ENCODE assay signal across 23 cellular contexts in the genomic region with DNA sequence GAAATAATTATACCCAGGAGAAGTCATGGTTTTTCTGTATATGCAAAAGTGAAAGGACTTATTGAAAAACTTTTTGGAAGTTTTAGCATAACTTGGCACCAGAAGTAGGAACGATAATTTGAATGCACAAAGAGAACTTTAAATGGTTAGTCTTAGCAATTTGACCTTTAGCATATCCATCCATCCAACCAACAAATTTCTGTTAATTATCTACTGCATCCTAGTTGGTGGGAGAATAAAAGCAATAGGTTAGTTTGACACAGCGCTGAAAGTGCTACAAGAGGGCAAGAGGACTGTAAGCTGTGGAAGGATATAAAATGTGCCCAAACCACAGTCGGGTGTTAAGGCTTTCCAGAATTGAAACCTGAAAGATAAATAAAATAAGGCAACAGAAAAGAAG. TPM values are rescaled to one million over a fixed set of nuclear protein-coding genes. Genes with fewer than 3 reads are reported as not detected.
DNase-seq lines count a peak whose midpoint lies in the region; ATAC-seq, FAIRE-seq and TF ChIP-seq lines count a peak whose summit lies in the region.
"Had no signal": no experiment of that assay in that cellular context is flagged by ENCODE, and none has a peak within 500 bp of the region (broad histone marks: within the 10 kb centered on the region; RNA-seq: fewer than 3 reads in every experiment).

No MANE protein-coding gene starts in this region.

- H3K27ac Mint-ChIP-seq in Caco-2 (ENCODE audit: unreplicated experiment) (peak overlapping the region; percentile 84), nephron progenitor cell (peak overlapping the region; percentile 83)
- H3K27ac Mint-ChIP-seq: activated CD4-positive, alpha-beta T cell treated with anti-CD3 and anti-CD28 coated beads, Interleukin-2, amount 10 ng/mL, durations not matched to agents 24 days and 14 days; activated T-helper 2 cell treated with anti-CD3 and anti-CD28 coated beads, Interferon-gamma antibody, Interleukin-2, Interleukin-4, amounts not matched to agents 10 μg/mL and 5 μg/mL and 100 μg/mL, durations not matched to agents 14 hours and 24 hours and 36 hours; GM23338 had no signal

- no peaks in the 10 kb centered on the region for H3K27me3 Mint-ChIP-seq in Caco-2 (ENCODE audit: insufficient read depth, unreplicated experiment)
- no peaks in the 10 kb centered on the region for H3K27me3 Mint-ChIP-seq in nephron progenitor cell (ENCODE audit: low read depth, poor library complexity)
- H3K27me3 Mint-ChIP-seq: activated CD4-positive, alpha-beta T cell treated with anti-CD3 and anti-CD28 coated beads, Interleukin-2, amount 10 ng/mL, durations not matched to agents 24 days and 14 days; CD8-positive, alpha-beta memory T cell had no signal

- intact Hi-C loops in Caco-2 (cut with micrococcal nuclease; ENCODE audit: unreplicated experiment) (no loop called here), body of pancreas (cut with DNase I) (no loop called here)

- H3K36me3 ChIP-seq in Caco-2 (ENCODE audit: control insufficient read depth, insufficient read depth, low read length) (no peaks in the 10 kb centered on the region; the same call in 1 of the 2 replicates), body of pancreas (replicated peaks in 1 of 2; ENCODE audit: insufficient read depth in 1 of 2, low read depth in 2 of 2) (no peaks in the 10 kb centered on the region)
- H3K36me3 ChIP-seq: suprapubic skin had no signal

- H3K27ac ChIP-seq in body of pancreas: peak overlapping the region; percentile 42 to 63 (median 54)
- H3K27ac ChIP-seq: heart left ventricle, suprapubic skin had no signal

- H3K4me1 ChIP-seq in Caco-2 (peaks cover 46% of the 10 kb centered on the region), body of pancreas (peaks cover 80% of the 10 kb centered on the region)

- POLR2A ChIA-PET in Caco-2 (lab: Charles Lee): no interaction called here

- no peak for TF ChIP-seq CTCF in Caco-2 (IDR thresholded peaks at IDR 0.05; ENCODE audit: insufficient read depth in 1 of 2, low read depth in 1 of 2, low read length in 1 of 2, severe bottlenecking in 1 of 2, unreplicated experiment in 1 of 2)
- TF ChIP-seq CTCF in body of pancreas (IDR thresholded peaks at IDR 0.05): no peak
- no peak for TF ChIP-seq CTCF in nephron progenitor cell (IDR thresholded peaks at IDR 0.05)

- no peak for FAIRE-seq in H54 (lab: Jason Lieb, UNC)
- FAIRE-seq: TTC549 had no signal

- ATAC-seq in body of pancreas: no peak
- ATAC-seq: GM23338, heart left ventricle had no signal

- H3K4me1 Mint-ChIP-seq in Caco-2 (ENCODE audit: low read depth, unreplicated experiment) (peaks cover 27% of the 10 kb centered on the region), nephron progenitor cell (peaks cover 10% of the 10 kb centered on the region)
- H3K4me1 Mint-ChIP-seq: GM23338 had no signal

- CTCF ChIA-PET in Caco-2 (lab: Charles Lee): no interaction called here

- peak overlapping the region; percentile 45 for H3K4me3 Mint-ChIP-seq in Caco-2 (ENCODE audit: unreplicated experiment)
- H3K4me3 Mint-ChIP-seq in nephron progenitor cell: no peak overlapping the region
- H3K4me3 Mint-ChIP-seq: activated CD4-positive, alpha-beta T cell treated with anti-CD3 and anti-CD28 coated beads, Interleukin-2, amount 10 ng/mL, durations not matched to agents 24 days and 14 days; CD8-positive, alpha-beta memory T cell; GM23338; neural crest cell had no signal

- BruUV-seq in Caco-2 (replicated peaks; lab: Mats Ljungman, UMichigan): TSS peak; percentile 8

- no peak overlapping the region for H3K4me3 ChIP-seq in Caco-2 (ENCODE audit: low read depth, low read length)
- H3K4me3 ChIP-seq in body of pancreas: no peak overlapping the region
- H3K4me3 ChIP-seq: GM23338, heart left ventricle, suprapubic skin had no signal

- no peaks in the 10 kb centered on the region for H3K9me3 ChIP-seq in Caco-2
- no peaks in the 10 kb centered on the region for H3K9me3 ChIP-seq in body of pancreas
- H3K9me3 ChIP-seq: heart left ventricle, suprapubic skin had no signal

- DNase-seq in Caco-2: no peak
- DNase-seq in body of pancreas: no peak
- peak; percentile 67 for DNase-seq in kidney glomerular epithelial cell (lab: John Stamatoyannopoulos, UW)
- DNase-seq in nephron progenitor cell: no peak
- no peak for DNase-seq in stimulated activated CD4-positive, alpha-beta T cell treated with anti-CD3 and anti-CD28 coated beads, Interleukin-4, amount 100 ng/mL, for 1 hour
- DNase-seq in H54 (ENCODE audit: insufficient read length, low spot score): no peak
- no peak for DNase-seq in AG08396 (ENCODE audit: low spot score)
- no peak for DNase-seq in hippocampal formation (lab: John Stamatoyannopoulos, UW)
- DNase-seq: activated CD4-positive, alpha-beta T cell treated with anti-CD3 and anti-CD28 coated beads, Interleukin-2, amount 10 ng/mL, durations not matched to agents 24 days and 14 days; amniotic stem cell; CD8-positive, alpha-beta memory T cell; central memory CD4-positive, alpha-beta T cell; effector memory CD4-positive, alpha-beta T cell; heart left ventricle; NCI-H2081 treated with DMSO at 0.1 percent for 48 hours; NCI-H510A; retina; stimulated activated CD4-positive, alpha-beta T cell treated with anti-CD3 and anti-CD28 coated beads, Interleukin-12 subunit alpha, Interleukin-12 subunit beta, amount 100 ng/mL, for 4 hours had no signal

- peaks cover 15% of the 10 kb centered on the region for H3K36me3 Mint-ChIP-seq in Caco-2 (ENCODE audit: insufficient read depth, unreplicated experiment)
- H3K36me3 Mint-ChIP-seq in nephron progenitor cell (ENCODE audit: low read depth): peaks cover 6% of the 10 kb centered on the region

- WGBS in body of pancreas, 2 donors: 13 to 20% methylated on average over 3 of the region's 3 CpGs

- TF ChIP-seq POLR2A in body of pancreas (IDR thresholded peaks at IDR 0.05) (no peak), H54 (IDR thresholded peaks at IDR 0.05; ENCODE audit: low read depth, low read length) (no peak)

- H3K27me3 ChIP-seq in Caco-2 (replicated peaks; ENCODE audit: control insufficient read depth, insufficient read depth, low read length): no peaks in the 10 kb centered on the region
- no peaks in the 10 kb centered on the region for H3K27me3 ChIP-seq in body of pancreas
- H3K27me3 ChIP-seq: heart left ventricle, suprapubic skin had no signal

- no peaks in the 10 kb centered on the region for H3K9me3 Mint-ChIP-seq in Caco-2 (ENCODE audit: unreplicated experiment)
- no peaks in the 10 kb centered on the region for H3K9me3 Mint-ChIP-seq in nephron progenitor cell
- H3K9me3 Mint-ChIP-seq: activated CD4-positive, alpha-beta T cell treated with anti-CD3 and anti-CD28 coated beads, Interleukin-2, amount 10 ng/mL, durations not matched to agents 24 days and 14 days; activated T-helper 2 cell treated with anti-CD3 and anti-CD28 coated beads, Interferon-gamma antibody, Interleukin-2, Interleukin-4, amounts not matched to agents 10 μg/mL and 5 μg/mL and 100 μg/mL, durations not matched to agents 14 hours and 24 hours and 36 hours; CD8-positive, alpha-beta memory T cell; GM23338; neural crest cell had no signal

RNA-seq across cellular contexts. Expression of a gene that starts 17.6 kb away (rescaled TPM):
- total RNA-seq in Caco-2 (2022) (130 and 142 TPM in 2 replicates), body of pancreas (10 to 100 TPM; 49.8 to 76.8 TPM)

RNA-seq across cellular contexts. Expression of a gene that starts 50.3 kb away (rescaled TPM):
- total RNA-seq in Caco-2 (2022) (278 and 336 TPM in 2 replicates), body of pancreas (10 to 100 TPM; 17.5 to 27.2 TPM)
